In genomic region chr5:55472642-55473041, GRCh38 we compare ENCODE assay signal across 17 cellular contexts.
"Had no signal": no experiment of that assay in that cellular context is flagged by ENCODE, and none has a peak within 500 bp of the region (broad histone marks: within the 10 kb centered on the region; RNA-seq: fewer than 3 reads in every experiment).

No MANE protein-coding gene starts in this region.

- H3K9me3 ChIP-seq: neutrophil, right atrium auricular region, suprapubic skin, thyroid gland had no signal

- ATAC-seq: left lobe of liver; naive thymus-derived CD4-positive, alpha-beta T cell had no signal

- FAIRE-seq: kidney, small intestine, urothelium cell line had no signal

- H3K27me3 ChIP-seq: hepatocyte, neutrophil, right atrium auricular region, suprapubic skin, thyroid gland had no signal

- H3K4me1 ChIP-seq: suprapubic skin had no signal

- H3K4me2 ChIP-seq: hepatocyte had no signal

- H2AFZ ChIP-seq: hepatocyte had no signal

- H3K4me3 ChIP-seq: coronary artery, hepatocyte, right atrium auricular region, suprapubic skin, thyroid gland had no signal

- DNase-seq: effector CD4-positive, alpha-beta T cell; foreskin melanocyte; head of caudate nucleus; kidney; mammary epithelial cell; naive thymus-derived CD4-positive, alpha-beta T cell; small intestine; stimulated activated CD4-positive, alpha-beta T cell treated with anti-CD3 and anti-CD28 coated beads, Interleukin-12 subunit alpha, Interleukin-12 subunit beta, amount 100 ng/mL, for 4 hours; stimulated activated naive CD4-positive, alpha-beta T cell treated with Interleukin-2 at 50 U/mL for 16 hours; thyroid gland had no signal

- H3K36me3 ChIP-seq: neutrophil, suprapubic skin, thyroid gland had no signal

- H3K27ac ChIP-seq: coronary artery, hepatocyte, neutrophil, right atrium auricular region, suprapubic skin, thyroid gland had no signal
